ENCODE assay signal across 8 cellular contexts in the genomic region with DNA sequence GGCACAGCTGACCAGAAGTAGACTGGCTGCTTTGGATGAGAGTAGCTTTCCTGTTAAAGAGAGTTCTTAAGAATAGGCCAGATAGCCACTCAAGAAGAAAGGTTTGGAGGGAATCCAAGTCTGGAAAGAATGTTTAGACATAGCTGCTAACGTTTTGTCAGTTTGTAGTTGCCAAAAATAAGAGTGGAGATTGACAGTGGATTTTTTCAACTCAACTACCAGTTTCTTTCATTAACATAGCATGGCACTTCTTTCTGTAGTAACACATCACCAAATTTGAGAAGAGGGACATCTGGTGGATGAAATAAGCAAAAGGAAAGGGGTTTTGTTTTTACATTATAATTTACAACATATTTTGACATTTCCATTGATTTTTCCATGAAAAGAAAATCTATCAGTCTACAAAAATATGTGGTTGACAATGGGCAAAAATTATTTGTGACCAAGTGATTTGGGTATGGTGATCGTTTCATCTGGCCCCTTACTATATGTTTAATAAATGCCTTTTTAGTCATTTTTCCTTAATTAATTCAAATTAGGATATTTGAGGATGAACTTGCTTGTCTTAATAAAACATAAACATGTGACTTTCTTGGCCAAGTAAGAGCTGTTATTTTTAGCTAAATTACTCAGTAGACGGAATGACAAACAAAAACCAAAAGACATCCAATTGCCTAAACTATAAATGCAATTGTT.
DNase-seq lines count a peak whose midpoint lies in the region; ATAC-seq, FAIRE-seq and TF ChIP-seq lines count a peak whose summit lies in the region.

No MANE protein-coding gene starts in this region.

- H3K4me1 ChIP-seq in astrocyte (ENCODE audit: insufficient read depth, low read length) (no peaks in the 10 kb centered on the region), right lobe of liver (peaks cover 0 to 22% (median 0%) of the 10 kb centered on the region in 4 donors)

- H3K27ac Mint-ChIP-seq in astrocyte (ENCODE audit: unreplicated experiment), result no peak overlapping the region
- no peak overlapping the region for H3K27ac Mint-ChIP-seq in activated T-helper 2 cell treated with anti-CD3 and anti-CD28 coated beads, Interferon-gamma antibody, Interleukin-2, Interleukin-4, amounts not matched to agents 10 μg/mL and 5 μg/mL and 100 μg/mL, durations not matched to agents 14 hours and 24 hours and 36 hours

- CTCF ChIA-PET in HEK293T (lab: Yijun Ruan, JAX), result interaction anchor here (0.7 to 1.7 kb wide), 3 partner anchors 11 to 116 kb away, joined by 3 to 12 read pairs (median 4); no protein-coding TSS in a partner anchor

- H2AFZ ChIP-seq in astrocyte (ENCODE audit: low read depth, low read length), result no peak overlapping the region

- no peak overlapping the region for H3K4me3 Mint-ChIP-seq in astrocyte (ENCODE audit: unreplicated experiment)
- H3K4me3 Mint-ChIP-seq in activated T-helper 2 cell treated with anti-CD3 and anti-CD28 coated beads, Interferon-gamma antibody, Interleukin-2, Interleukin-4, amounts not matched to agents 10 μg/mL and 5 μg/mL and 100 μg/mL, durations not matched to agents 14 hours and 24 hours and 36 hours (ENCODE audit: low read depth), result no peak overlapping the region

- no peaks in the 10 kb centered on the region for H3K9me3 ChIP-seq in astrocyte (ENCODE audit: insufficient read depth, low read depth, low read length)
- H3K9me3 ChIP-seq in right lobe of liver, result no peaks in the 10 kb centered on the region

- H3K27me3 Mint-ChIP-seq in astrocyte (ENCODE audit: low read depth, unreplicated experiment), result no peaks in the 10 kb centered on the region
- no peaks in the 10 kb centered on the region for H3K27me3 Mint-ChIP-seq in activated T-helper 2 cell treated with anti-CD3 and anti-CD28 coated beads, Interferon-gamma antibody, Interleukin-2, Interleukin-4, amounts not matched to agents 10 μg/mL and 5 μg/mL and 100 μg/mL, durations not matched to agents 14 hours and 24 hours and 36 hours (ENCODE audit: low read depth)

- H3K36me3 Mint-ChIP-seq in astrocyte (ENCODE audit: low read depth, unreplicated experiment), result no peaks in the 10 kb centered on the region
- no peaks in the 10 kb centered on the region for H3K36me3 Mint-ChIP-seq in activated T-helper 2 cell treated with anti-CD3 and anti-CD28 coated beads, Interferon-gamma antibody, Interleukin-2, Interleukin-4, amounts not matched to agents 10 μg/mL and 5 μg/mL and 100 μg/mL, durations not matched to agents 14 hours and 24 hours and 36 hours (ENCODE audit: low read depth)

- H3K27me3 ChIP-seq in astrocyte (ENCODE audit: insufficient read depth, low read length), result peaks cover 2% of the 10 kb centered on the region
- H3K27me3 ChIP-seq in right lobe of liver, result no peaks in the 10 kb centered on the region

- no peak for TF ChIP-seq POLR2A in right lobe of liver (IDR thresholded peaks at IDR 0.05)

- ATAC-seq in right lobe of liver (peak in 1 of 4 donors; percentile 22), HG02763 (IDR thresholded peaks at IDR 0.05; ENCODE audit: unreplicated experiment) (no peak), HG03342 (IDR thresholded peaks at IDR 0.05; ENCODE audit: unreplicated experiment) (no peak)

- H3K27ac ChIP-seq in C4-2B, result no peak overlapping the region
- H3K27ac ChIP-seq in astrocyte (ENCODE audit: low read depth, low read length), result no peak overlapping the region
- no peak overlapping the region for H3K27ac ChIP-seq in right lobe of liver

- no peaks in the 10 kb centered on the region for H3K79me2 ChIP-seq in astrocyte (ENCODE audit: insufficient read depth, low read length)

- WGBS in right lobe of liver (ENCODE audit: insufficient coverage, low coverage, low lambda C conversion rate, missing lambda C conversion rate), result 26% methylated on average over 3 of the region's 3 CpGs

- peak; percentile 35 for DNase-seq in HEK293T (ENCODE audit: extremely low spot score)
- peak; percentile 33 for DNase-seq in astrocyte (ENCODE audit: low read depth)
- DNase-seq in right lobe of liver, result no peak
- DNase-seq in activated T-helper 2 cell treated with anti-CD3 and anti-CD28 coated beads, Interferon-gamma antibody, Interleukin-2, Interleukin-4, amounts not matched to agents 10 μg/mL and 5 μg/mL and 100 μg/mL, durations not matched to agents 14 hours and 24 hours and 36 hours (ENCODE audit: low spot score), result no peak
- no peak for DNase-seq in posterior vena cava (ENCODE audit: low spot score)

- no peak overlapping the region for H3K9ac ChIP-seq in astrocyte (ENCODE audit: low read length)

- no peaks in the 10 kb centered on the region for H4K20me1 ChIP-seq in astrocyte (ENCODE audit: insufficient read depth, low read length)

- POLR2A ChIA-PET in HEK293T (lab: Yijun Ruan, JAX), result no interaction called here

- TF ChIP-seq CTCF in C4-2B (conservative IDR thresholded peaks at IDR 0.05), result peak; percentile 77
- TF ChIP-seq CTCF in astrocyte (IDR thresholded peaks at IDR 0.05; ENCODE audit: insufficient read depth, low read depth, low read length), result peak; percentile 43
- peak; percentile 37 to 55 (median 38) for TF ChIP-seq CTCF in right lobe of liver (IDR thresholded peaks at IDR 0.05)

- no peak overlapping the region for H3K4me3 ChIP-seq in astrocyte (ENCODE audit: insufficient read depth, low read depth, low read length)
- H3K4me3 ChIP-seq in right lobe of liver, result no peak overlapping the region

- intact Hi-C loops in right lobe of liver (cut with DNase I), result loop anchor here in 1 of 2 donors (10.0 kb wide), 1 partner anchor 115 kb away; no protein-coding TSS in a partner anchor
- intact Hi-C loops in activated T-helper 2 cell treated with anti-CD3 and anti-CD28 coated beads, Interferon-gamma antibody, Interleukin-2, Interleukin-4, amounts not matched to agents 10 μg/mL and 5 μg/mL and 100 μg/mL, durations not matched to agents 14 hours and 24 hours and 36 hours (cut with micrococcal nuclease), result loop anchor here (1.0 kb wide), 1 partner anchor 116 kb away; no protein-coding TSS in a partner anchor
- intact Hi-C loops in posterior vena cava (cut with DNase I), result loop anchor here in 1 of 2 donors (5.0 kb wide), 1 partner anchor 112 kb away; no protein-coding TSS in a partner anchor

- no peaks in the 10 kb centered on the region for H3K4me1 Mint-ChIP-seq in astrocyte (ENCODE audit: low read depth, unreplicated experiment)
- H3K4me1 Mint-ChIP-seq in activated T-helper 2 cell treated with anti-CD3 and anti-CD28 coated beads, Interferon-gamma antibody, Interleukin-2, Interleukin-4, amounts not matched to agents 10 μg/mL and 5 μg/mL and 100 μg/mL, durations not matched to agents 14 hours and 24 hours and 36 hours (ENCODE audit: low read depth), result no peaks in the 10 kb centered on the region

- no peaks in the 10 kb centered on the region for H3K9me3 Mint-ChIP-seq in astrocyte (ENCODE audit: unreplicated experiment)
- no peaks in the 10 kb centered on the region for H3K9me3 Mint-ChIP-seq in activated T-helper 2 cell treated with anti-CD3 and anti-CD28 coated beads, Interferon-gamma antibody, Interleukin-2, Interleukin-4, amounts not matched to agents 10 μg/mL and 5 μg/mL and 100 μg/mL, durations not matched to agents 14 hours and 24 hours and 36 hours

- peak; percentile 9 for FAIRE-seq in astrocyte (lab: Jason Lieb, UNC)

- no peaks in the 10 kb centered on the region for H3K36me3 ChIP-seq in astrocyte (ENCODE audit: insufficient read depth, low read length)
- H3K36me3 ChIP-seq in right lobe of liver, result no peaks in the 10 kb centered on the region

- no peak overlapping the region for H3K4me2 ChIP-seq in astrocyte (ENCODE audit: low read length)

TF ChIP-seq in HEK293T, 16 proteins besides CTCF, POLR2A, EP300 and RAD21:
- TF ChIP-seq, protein P1, sequence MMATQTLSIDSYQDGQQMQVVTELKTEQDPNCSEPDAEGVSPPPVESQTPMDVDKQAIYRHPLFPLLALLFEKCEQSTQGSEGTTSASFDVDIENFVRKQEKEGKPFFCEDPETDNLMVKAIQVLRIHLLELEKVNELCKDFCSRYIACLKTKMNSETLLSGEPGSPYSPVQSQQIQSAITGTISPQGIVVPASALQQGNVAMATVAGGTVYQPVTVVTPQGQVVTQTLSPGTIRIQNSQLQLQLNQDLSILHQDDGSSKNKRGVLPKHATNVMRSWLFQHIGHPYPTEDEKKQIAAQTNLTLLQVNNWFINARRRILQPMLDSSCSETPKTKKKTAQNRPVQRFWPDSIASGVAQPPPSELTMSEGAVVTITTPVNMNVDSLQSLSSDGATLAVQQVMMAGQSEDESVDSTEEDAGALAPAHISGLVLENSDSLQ (IDR thresholded peaks at IDR 0.05), result peak; percentile 62
- TF ChIP-seq FOXA1 (IDR thresholded peaks at IDR 0.05), result no peak

Comparison
In these comparisons a context has a peak if more than half of its experiments do, and no peak if none do; other contexts are left out.
1. DNase-seq: peak in HEK293T (single experiment) and astrocyte (single experiment); none in right lobe of liver (0 of 3), activated T-helper 2 cell treated with anti-CD3 and anti-CD28 coated beads, Interferon-gamma antibody, Interleukin-2, Interleukin-4, amounts not matched to agents 10 μg/mL and 5 μg/mL and 100 μg/mL, durations not matched to agents 14 hours and 24 hours and 36 hours (single experiment) and posterior vena cava (single experiment).
2. Peak in every context shown above with its lines, with median percentiles within 50 percentile points of each other: CTCF ChIP-seq.